Comparison of ENCODE assay signal across 9 cellular contexts in the genomic region with DNA sequence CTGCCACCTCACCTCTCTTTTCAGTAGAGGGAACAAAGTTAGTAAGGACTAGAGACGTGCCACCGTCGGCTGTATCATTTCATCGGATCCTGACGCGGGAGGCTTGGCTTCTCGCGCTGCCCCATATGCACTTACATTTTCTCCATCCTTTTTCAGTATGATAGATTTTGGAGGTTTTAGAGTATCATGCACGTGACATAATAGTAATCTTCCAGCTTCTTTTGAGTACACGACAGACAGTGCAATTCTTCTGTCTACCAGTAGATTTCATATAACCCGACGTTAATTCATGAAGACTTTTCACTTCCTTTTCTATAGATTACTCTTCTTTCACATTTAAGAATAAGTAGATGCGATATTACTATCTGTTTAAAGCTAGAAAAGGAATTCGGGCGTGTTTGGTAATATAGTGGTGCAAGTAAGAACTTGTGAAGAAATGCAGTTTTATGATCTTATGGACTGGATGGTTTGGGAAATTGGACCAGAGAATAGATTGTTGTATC. TPM values are rescaled to one million over a fixed set of nuclear protein-coding genes. Genes with fewer than 3 reads are reported as not detected.
DNase-seq lines count a peak whose midpoint lies in the region; ATAC-seq and TF ChIP-seq lines count a peak whose summit lies in the region.
"Had no signal": no experiment of that assay in that cellular context is flagged by ENCODE, and none has a peak within 500 bp of the region (broad histone marks: within the 10 kb centered on the region; RNA-seq: fewer than 3 reads in every experiment).

No MANE protein-coding gene starts in this region.

- CTCF ChIA-PET in activated CD4-positive, alpha-beta memory T cell treated with anti-CD3 and anti-CD28 coated beads, Interleukin-2, amount 10 ng/mL, durations not matched to agents 7 days and 5 days (lab: Charles Lee), result interaction anchor here (1.0 kb wide), 1 partner anchor 55 kb away, joined by 3 read pairs; no protein-coding TSS in a partner anchor

- DNase-seq in left ventricle myocardium inferior (no peak), left cardiac atrium (no peak), NK-92 (lab: John Stamatoyannopoulos, UW; ENCODE audit: unreplicated experiment) (no peak), GOT3 (lab: John Stamatoyannopoulos, UW) (no peak)
- no peak for DNase-seq in activated CD4-positive, alpha-beta memory T cell treated with anti-CD3 and anti-CD28 coated beads, Interleukin-2, amount 10 ng/mL, durations not matched to agents 7 days and 5 days

- POLR2A ChIA-PET in activated CD4-positive, alpha-beta memory T cell treated with anti-CD3 and anti-CD28 coated beads, Interleukin-2, amount 10 ng/mL, durations not matched to agents 7 days and 5 days (lab: Charles Lee), result no interaction called here

- peak overlapping the region in 1 of 2 donors; percentile 46 for H3K9ac ChIP-seq in stomach smooth muscle (ENCODE audit: low read length in 2 of 2)

- no peak for ATAC-seq in left cardiac atrium
- ATAC-seq in HG03469 (IDR thresholded peaks at IDR 0.05; ENCODE audit: unreplicated experiment), result no peak

- H3K4me3 Mint-ChIP-seq in activated CD4-positive, alpha-beta memory T cell treated with anti-CD3 and anti-CD28 coated beads, Interleukin-2, amount 10 ng/mL, durations not matched to agents 7 days and 5 days, result peak overlapping the region; percentile 75

- H3K9me3 Mint-ChIP-seq in activated CD4-positive, alpha-beta memory T cell treated with anti-CD3 and anti-CD28 coated beads, Interleukin-2, amount 10 ng/mL, durations not matched to agents 7 days and 5 days, result no peaks in the 10 kb centered on the region

- H3K27ac Mint-ChIP-seq in activated CD4-positive, alpha-beta memory T cell treated with anti-CD3 and anti-CD28 coated beads, Interleukin-2, amount 10 ng/mL, durations not matched to agents 7 days and 5 days, result no peak overlapping the region

- peaks cover 19% of the 10 kb centered on the region for H3K4me1 Mint-ChIP-seq in activated CD4-positive, alpha-beta memory T cell treated with anti-CD3 and anti-CD28 coated beads, Interleukin-2, amount 10 ng/mL, durations not matched to agents 7 days and 5 days

- peaks cover 62% of the 10 kb centered on the region for H3K27me3 ChIP-seq in left ventricle myocardium inferior (ENCODE audit: low read depth)
- H3K27me3 ChIP-seq in stomach smooth muscle (ENCODE audit: control insufficient read depth in 1 of 2, insufficient read depth in 2 of 2, low read length in 2 of 2), result peaks cover 0 to 2% of the 10 kb centered on the region in 2 donors

- no peak for TF ChIP-seq CTCF in left ventricle myocardium inferior (IDR thresholded peaks at IDR 0.05; ENCODE audit: borderline replicate concordance)

- H3K36me3 ChIP-seq in left ventricle myocardium inferior, result no peaks in the 10 kb centered on the region
- no peaks in the 10 kb centered on the region for H3K36me3 ChIP-seq in stomach smooth muscle (ENCODE audit: control insufficient read depth in 2 of 2, insufficient read depth in 2 of 2, low read length in 2 of 2)

- H3K4me1 ChIP-seq in left ventricle myocardium inferior (peaks cover 23% of the 10 kb centered on the region), stomach smooth muscle (ENCODE audit: control insufficient read depth, insufficient read depth, low read length) (peaks cover 13% of the 10 kb centered on the region)

- intact Hi-C loops in left ventricle myocardium inferior (cut with micrococcal nuclease) (no loop called here), left cardiac atrium (cut with DNase I) (no loop called here)

- peaks cover 47% of the 10 kb centered on the region for H3K27me3 Mint-ChIP-seq in activated CD4-positive, alpha-beta memory T cell treated with anti-CD3 and anti-CD28 coated beads, Interleukin-2, amount 10 ng/mL, durations not matched to agents 7 days and 5 days

- H3K27ac ChIP-seq in left ventricle myocardium inferior (replicated peaks) (no peak overlapping the region), stomach smooth muscle (ENCODE audit: low read length) (no peak overlapping the region)

- peak overlapping the region; percentile 89 for H3K4me3 ChIP-seq in left ventricle myocardium inferior
- peak overlapping the region; percentile 86 for H3K4me3 ChIP-seq in iPS-11a (ENCODE audit: low read depth, low read length)
- peak overlapping the region; percentile 71 to 76 for H3K4me3 ChIP-seq in stomach smooth muscle (ENCODE audit: low read length in 2 of 2)

- H3K9me3 ChIP-seq in left ventricle myocardium inferior (replicated peaks) (peaks cover 13% of the 10 kb centered on the region), stomach smooth muscle (ENCODE audit: control insufficient read depth in 2 of 2, low read length in 2 of 2) (peaks cover 0 to 4% of the 10 kb centered on the region in 2 donors)

- peaks cover 6% of the 10 kb centered on the region for H3K36me3 Mint-ChIP-seq in activated CD4-positive, alpha-beta memory T cell treated with anti-CD3 and anti-CD28 coated beads, Interleukin-2, amount 10 ng/mL, durations not matched to agents 7 days and 5 days (ENCODE audit: low read depth)

RNA-seq across cellular contexts. Expression of a gene that starts 1.0 kb away (rescaled TPM):
- 1.3 TPM for total RNA-seq in left ventricle myocardium inferior
- under 1 TPM; 0.21 to 0.29 TPM for total RNA-seq in left cardiac atrium
- under 1 TPM; 0.33 to 0.53 TPM for total RNA-seq in activated CD4-positive, alpha-beta memory T cell treated with anti-CD3 and anti-CD28 coated beads, Interleukin-2, amount 10 ng/mL, durations not matched to agents 7 days and 5 days
- total RNA-seq: GM12878 had no signal
